ENCODE assay signal across 29 cellular contexts in the genomic region with DNA sequence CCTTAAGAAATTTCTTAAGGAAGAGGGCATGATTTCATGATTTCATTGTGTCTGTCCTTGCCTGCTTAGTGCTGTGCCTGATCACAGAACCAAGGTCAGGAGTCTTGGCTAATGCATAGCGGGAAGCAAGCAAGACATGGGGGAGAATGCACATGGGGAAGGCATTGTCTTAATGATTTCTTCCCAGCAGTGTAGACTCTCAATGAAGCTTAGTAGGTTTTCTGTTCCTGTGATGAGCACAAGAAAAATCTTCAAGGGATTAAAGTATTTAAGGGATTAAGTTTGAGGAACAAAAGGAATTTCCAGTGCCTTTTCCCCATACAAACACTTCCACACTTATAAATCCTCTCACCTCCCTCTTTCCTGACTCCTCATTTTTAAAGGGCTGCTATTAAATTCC. TPM values are rescaled to one million over a fixed set of nuclear protein-coding genes. Genes with fewer than 3 reads are reported as not detected.
"Had no signal": no experiment of that assay in that cellular context is flagged by ENCODE, and none has a peak within 500 bp of the region (broad histone marks: within the 10 kb centered on the region; RNA-seq: fewer than 3 reads in every experiment).

No MANE protein-coding gene starts in this region.

- H3K4me1 Mint-ChIP-seq: activated CD4-positive, alpha-beta T cell treated with anti-CD3 and anti-CD28 coated beads, Interleukin-2, amount 10 ng/mL, durations not matched to agents 24 days and 14 days; activated naive CD8-positive, alpha-beta T cell treated with anti-CD3 and anti-CD28 coated beads for 36 hours; activated T-helper 17 cell treated with anti-CD3 and anti-CD28 coated beads, Interleukin-2, amount 50 U/mL, for 72 hours; central memory CD8-positive, alpha-beta T cell had no signal

- DNase-seq: activated CD4-positive, alpha-beta T cell treated with anti-CD3 and anti-CD28 coated beads, Interleukin-2, amount 10 ng/mL, durations not matched to agents 24 days and 14 days; activated CD4-positive, alpha-beta T cell treated with anti-CD3 and anti-CD28 coated beads, Interleukin-2, amount 50 U/mL, for 4 hours; activated CD8-positive, alpha-beta T cell treated with anti-CD3 and anti-CD28 coated beads for 36 hours; activated effector memory CD4-positive, alpha-beta T cell treated with anti-CD3 and anti-CD28 coated beads, Interleukin-2, amount 50 U/mL, for 16 hours; activated naive CD4-positive, alpha-beta T cell; activated naive CD4-positive, alpha-beta T cell treated with anti-CD3 and anti-CD28 coated beads, Interleukin-2, amount 50 U/mL, for 16 hours; activated naive CD8-positive, alpha-beta T cell treated with anti-CD3 and anti-CD28 coated beads for 36 hours; activated T-cell treated with anti-CD3 and anti-CD28 coated beads, Interleukin-2, amount 50 U/mL, for 1 hour; activated T-cell treated with anti-CD3 and anti-CD28 coated beads, Interleukin-2, amount 50 U/mL, for 72 hours; amygdala; NCI-H1417 treated with DMSO at 0.1 percent for 48 hours; NCI-H187 treated with DMSO at 0.1 percent for 48 hours; NCI-H2081; NCI-H2171 treated with DMSO at 0.1 percent for 48 hours; NCI-H2227 treated with DMSO at 0.1 percent for 48 hours; NCI-H446; NCI-H748 treated with DMSO at 0.1 percent for 48 hours; SHP77; SJCRH30 had no signal

- H3K4me3 Mint-ChIP-seq: activated CD4-positive, alpha-beta T cell treated with anti-CD3 and anti-CD28 coated beads, Interleukin-2, amount 10 ng/mL, durations not matched to agents 24 days and 14 days; activated CD8-positive, alpha-beta T cell treated with anti-CD3 and anti-CD28 coated beads for 36 hours; activated naive CD8-positive, alpha-beta T cell treated with anti-CD3 and anti-CD28 coated beads for 36 hours; activated T-cell treated with anti-CD3 and anti-CD28 coated beads, Interleukin-2, amount 50 U/mL, for 72 hours; activated T-helper 17 cell treated with anti-CD3 and anti-CD28 coated beads, Interleukin-2, amount 50 U/mL, for 72 hours; central memory CD8-positive, alpha-beta T cell; T-helper 1 cell treated with Interleukin-12 subunit alpha and Interleukin-12 subunit beta and Interleukin-4 antibody, amounts not matched to agents 30 μg/mL and 1 μg/mL, for 36 hours; T-helper 2 cell treated with Interferon-gamma antibody and Interleukin-4, amounts not matched to agents 5 μg/mL and 100 μg/mL, for 36 hours had no signal

- H3K4me2 ChIP-seq: KMS-11 had no signal

- H3K4me1 ChIP-seq: ascending aorta, SJCRH30 had no signal

- H3K9me3 ChIP-seq: ascending aorta, SJCRH30 had no signal

- H3K36me3 Mint-ChIP-seq: activated naive CD8-positive, alpha-beta T cell treated with anti-CD3 and anti-CD28 coated beads for 36 hours had no signal

- H3K27ac Mint-ChIP-seq: activated CD4-positive, alpha-beta T cell treated with anti-CD3 and anti-CD28 coated beads, Interleukin-2, amount 10 ng/mL, durations not matched to agents 24 days and 14 days; activated CD8-positive, alpha-beta T cell treated with anti-CD3 and anti-CD28 coated beads for 36 hours; activated naive CD8-positive, alpha-beta T cell treated with anti-CD3 and anti-CD28 coated beads for 36 hours; activated T-cell treated with anti-CD3 and anti-CD28 coated beads, Interleukin-2, amount 50 U/mL, for 72 hours; activated T-helper 17 cell treated with anti-CD3 and anti-CD28 coated beads, Interleukin-2, amount 50 U/mL, for 72 hours; T-helper 1 cell treated with Interleukin-12 subunit alpha and Interleukin-12 subunit beta and Interleukin-4 antibody, amounts not matched to agents 30 μg/mL and 1 μg/mL, for 36 hours; T-helper 2 cell treated with Interferon-gamma antibody and Interleukin-4, amounts not matched to agents 5 μg/mL and 100 μg/mL, for 36 hours had no signal

- H3K27me3 ChIP-seq: ascending aorta, cardiac muscle cell had no signal

- H3K36me3 ChIP-seq: ascending aorta, cardiac muscle cell, SJCRH30 had no signal

- ATAC-seq: activated CD8-positive, alpha-beta T cell treated with anti-CD3 and anti-CD28 coated beads for 36 hours; activated T-cell treated with anti-CD3 and anti-CD28 coated beads, Interleukin-2, amount 50 U/mL, for 72 hours; activated T-helper 17 cell treated with anti-CD3 and anti-CD28 coated beads, Interleukin-2, amount 50 U/mL, for 72 hours; Panc1 had no signal

- H3K27ac ChIP-seq: ascending aorta, cardiac muscle cell, KMS-11, SJCRH30, SK-N-MC had no signal

- H3K4me3 ChIP-seq: ascending aorta, cardiac muscle cell, SJCRH30, SK-N-MC had no signal

- H3K9ac ChIP-seq: KMS-11 had no signal

- H3K9me3 Mint-ChIP-seq: activated CD4-positive, alpha-beta T cell treated with anti-CD3 and anti-CD28 coated beads, Interleukin-2, amount 10 ng/mL, durations not matched to agents 24 days and 14 days; activated CD8-positive, alpha-beta T cell treated with anti-CD3 and anti-CD28 coated beads for 36 hours; activated naive CD8-positive, alpha-beta T cell treated with anti-CD3 and anti-CD28 coated beads for 36 hours; T-helper 2 cell treated with Interferon-gamma antibody and Interleukin-4, amounts not matched to agents 5 μg/mL and 100 μg/mL, for 36 hours had no signal

- H3K27me3 Mint-ChIP-seq: activated CD4-positive, alpha-beta T cell treated with anti-CD3 and anti-CD28 coated beads, Interleukin-2, amount 10 ng/mL, durations not matched to agents 24 days and 14 days; activated CD8-positive, alpha-beta T cell treated with anti-CD3 and anti-CD28 coated beads for 36 hours had no signal

RNA-seq across cellular contexts. Expression of gene SEMA6D, which starts 46.9 kb away (rescaled TPM):
- total RNA-seq: activated CD4-positive, alpha-beta T cell treated with anti-CD3 and anti-CD28 coated beads, Interleukin-2, amount 10 ng/mL, durations not matched to agents 24 days and 14 days; activated CD8-positive, alpha-beta memory T cell treated with anti-CD3 and anti-CD28 coated beads for 36 hours; activated CD8-positive, alpha-beta T cell treated with anti-CD3 and anti-CD28 coated beads for 36 hours; activated naive CD8-positive, alpha-beta T cell treated with anti-CD3 and anti-CD28 coated beads for 36 hours; activated T-cell treated with anti-CD3 and anti-CD28 coated beads, Interleukin-2, amount 50 U/mL, for 72 hours; activated T-helper 17 cell treated with anti-CD3 and anti-CD28 coated beads, Interleukin-2, amount 50 U/mL, for 72 hours had no signal
